In genomic region chr10:102118867-102119266, GRCh38 we compare ENCODE assay signal across 8 cellular contexts. TPM values are rescaled to one million over a fixed set of nuclear protein-coding genes. Genes with fewer than 3 reads are reported as not detected.
A peak's percentile ranks its signal among the peaks of the same experiment; 100 is the strongest.
DNase-seq lines count a peak whose midpoint lies in the region; ATAC-seq, FAIRE-seq and TF ChIP-seq lines count a peak whose summit lies in the region.

No MANE protein-coding gene starts in this region.

- no peaks in the 10 kb centered on the region for H3K36me3 ChIP-seq in HepG2 (replicated peaks in 1 of 2; ENCODE audit: control insufficient read depth in 1 of 2, insufficient read depth in 2 of 2, low read length in 2 of 2)

- in situ Hi-C loops in HepG2 (cut with HindIII; ENCODE audit: extremely low pct_ligation_motif_present, low pct_unique_long_range_greater_than_20kb): no loop called here
- in situ Hi-C loops in ACHN (cut with HindIII; ENCODE audit: low pct_ligation_motif_present, low pct_unique_long_range_greater_than_20kb, low sequenced_read_pairs): no loop called here

- TF ChIP-seq EP300 in HepG2 (IDR thresholded peaks at IDR 0.05; ENCODE audit: low read depth in 2 of 2, low read length in 2 of 2) (no peak), HepG2 (CRISPR knock-in tag; IDR thresholded peaks at IDR 0.05; ENCODE audit: borderline replicate concordance) (no peak)

- no peak overlapping the region for H3K27ac ChIP-seq in HepG2 (ENCODE audit: extremely low read length, insufficient read depth, low read length)
- H3K27ac ChIP-seq in temporal lobe (ENCODE audit: low read depth, low read length): peak overlapping the region; percentile 88

- H3K36me3 Mint-ChIP-seq in MCF 10A (ENCODE audit: insufficient read depth, unreplicated experiment): no peaks in the 10 kb centered on the region

- no peaks in the 10 kb centered on the region for H3K27me3 Mint-ChIP-seq in MCF 10A (ENCODE audit: insufficient read depth, unreplicated experiment)

- H3K27ac Mint-ChIP-seq in MCF 10A (ENCODE audit: low read depth, unreplicated experiment): peak overlapping the region; percentile 86

- H3K4me3 ChIP-seq in HepG2 (replicated peaks in 1 of 3; ENCODE audit: insufficient read depth in 1 of 3, low read depth in 2 of 3, low read length in 3 of 3): peak overlapping the region in 1 of 3 experiments; percentile 84; a peak in 3 of 6 replicates

- 80% methylated on average over 2 of the region's 6 CpGs for WGBS in HepG2 (ENCODE audit: low lambda C conversion rate)

- TF ChIP-seq RAD21 in HepG2 (CRISPR knock-in tag; IDR thresholded peaks at IDR 0.05): no peak

- peak overlapping the region; percentile 51; the same call in 1 of the 2 replicates for H3K9ac ChIP-seq in HepG2 (ENCODE audit: insufficient read depth, low read depth, low read length)

- no peak for TF ChIP-seq CTCF in MCF 10A (IDR thresholded peaks at IDR 0.05; ENCODE audit: unreplicated experiment)
- TF ChIP-seq CTCF in HepG2 (CRISPR knock-in tag; IDR thresholded peaks at IDR 0.05): no peak

- no peak overlapping the region for H2AFZ ChIP-seq in HepG2 (ENCODE audit: low read length)

- H3K4me1 Mint-ChIP-seq in MCF 10A (ENCODE audit: insufficient read depth, unreplicated experiment): peaks cover 48% of the 10 kb centered on the region

- peak; percentile 37 for DNase-seq in EL
- peak; percentile 31 for DNase-seq in MV-4-11 (lab: John Stamatoyannopoulos, UW)
- no peak for DNase-seq in MCF 10A (ENCODE audit: unreplicated experiment)
- DNase-seq in HepG2 (ENCODE audit: low spot score): no peak
- DNase-seq in ACHN: no peak
- DNase-seq in COLO829 (ENCODE audit: low spot score): no peak

- H3K27me3 ChIP-seq in HepG2 (ENCODE audit: control insufficient read depth in 1 of 2, insufficient read depth in 2 of 2, low read length in 2 of 2): peaks cover 0 to 7% of the 10 kb centered on the region in 2 experiments; a peak in 2 of 5 replicates

- no peak for TF ChIP-seq POLR2A in HepG2 (IDR thresholded peaks at IDR 0.05; ENCODE audit: insufficient read depth in 1 of 2, low read depth in 2 of 2, low read length in 2 of 2)

- POLR2A ChIA-PET in MCF 10A (lab: Yijun Ruan, JAX): interaction anchor here (0.6 to 1.8 kb wide), 10 partner anchors 9 to 526 kb away, joined by 3 to 9 read pairs (median 6); partner anchors contain the start of genes ARMH3, HPS6, NFKB2 and NOLC1
- POLR2A ChIA-PET in HepG2 (lab: Yijun Ruan, JAX): interaction anchor here (0.7 to 1.4 kb wide), 5 partner anchors 9 to 63 kb away, joined by 3 to 5 read pairs (median 3); partner anchors contain the start of genes ARMH3 and NOLC1

- no TSS peak for BruUV-seq in MCF 10A (replicated peaks; lab: Mats Ljungman, UMichigan)
- BruUV-seq in HepG2 (replicated peaks; lab: Mats Ljungman, UMichigan): TSS peak; percentile 35

- H3K9me3 Mint-ChIP-seq in MCF 10A (ENCODE audit: unreplicated experiment): no peaks in the 10 kb centered on the region

- intact Hi-C loops in MCF 10A (cut with micrococcal nuclease) (no loop called here), HepG2 (cut with micrococcal nuclease; ENCODE audit: unreplicated experiment) (loop anchor here (5.0 kb wide), 1 partner anchor 52 kb away; the partner anchor contains the start of gene HPS6)

- no peaks in the 10 kb centered on the region for H3K9me3 ChIP-seq in HepG2 (ENCODE audit: low read length)

- ATAC-seq in HepG2 (no peak), HG02642 (IDR thresholded peaks at IDR 0.05; ENCODE audit: poor library complexity, unreplicated experiment) (no peak)

- H3K4me2 ChIP-seq in HepG2 (ENCODE audit: low read depth, low read length): peak overlapping the region; percentile 96

- H3K4me1 ChIP-seq in HepG2 (ENCODE audit: insufficient read depth, low read length): peaks cover 69% of the 10 kb centered on the region

- no peaks in the 10 kb centered on the region for H4K20me1 ChIP-seq in HepG2 (ENCODE audit: insufficient read depth, low read length)

- peaks cover 5% of the 10 kb centered on the region for H3K79me2 ChIP-seq in HepG2 (ENCODE audit: insufficient read depth, low read length)

- H3K4me3 Mint-ChIP-seq in MCF 10A (ENCODE audit: unreplicated experiment): peak overlapping the region; percentile 93

- no peak for FAIRE-seq in HepG2 (lab: Jason Lieb, UNC)

- CTCF ChIA-PET in MCF 10A (lab: Yijun Ruan, JAX) (interaction anchor here (0.9 to 1.6 kb wide), 2 partner anchors 9 to 46 kb away, joined by 8 to 9 read pairs; no protein-coding TSS in a partner anchor), HepG2 (lab: Yijun Ruan, JAX; ENCODE audit: low intra/inter-chr PET ratio, low total read pairs) (no interaction called here)

RNA-seq across cellular contexts. Expression of gene LDB1, which starts 1.3 kb away (rescaled TPM):
- total RNA-seq in MCF 10A (2022) (28.9 and 31.7 TPM in 2 replicates), HepG2 (2016; rRNA removed; fragmentation: Illumina TruSeq; extraction: Trizol) (13.2 and 17.2 TPM in 2 replicates), temporal lobe (50.2 TPM)
- 2.0 and 2.5 TPM in 2 replicates for total RNA-seq in HepG2 (2016; cell fraction: cytosol; rRNA removed; fragmentation: Illumina TruSeq; extraction: Trizol; ENCODE audit: low read depth)
- total RNA-seq in HepG2 (2016; cell fraction: insoluble cytoplasmic fraction; rRNA removed; fragmentation: Illumina TruSeq; extraction: Trizol): 10.9 and 17.8 TPM in 2 replicates
- total RNA-seq in HepG2 (2016; cell fraction: membrane; rRNA removed; fragmentation: Illumina TruSeq; extraction: Trizol): 7.2 and 8.2 TPM in 2 replicates
- 16.0 and 18.2 TPM in 2 replicates for total RNA-seq in HepG2 (2016; cell fraction: nucleus; rRNA removed; fragmentation: Illumina TruSeq; extraction: Trizol)
- 45.5 and 52.2 TPM in 2 replicates for polyA plus RNA-seq in HepG2 (2011; rRNA removed)
- polyA plus RNA-seq in HepG2 (2011; cell fraction: cytosol; rRNA removed): 23.6 and 27.6 TPM in 2 replicates
- 182 and 199 TPM in 2 replicates for polyA plus RNA-seq in HepG2 (2011; cell fraction: nucleus; rRNA removed)
- 20.4 and 24.8 TPM in 2 replicates for polyA plus RNA-seq in HepG2 (2012)
- polyA plus RNA-seq in HepG2 (2016; cell fraction: cytosol; fragmentation: Illumina TruSeq; extraction: Trizol; ENCODE audit: low read depth): 2.1 and 2.6 TPM in 2 replicates
- 15.0 and 17.5 TPM in 2 replicates for polyA plus RNA-seq in HepG2 (2016; cell fraction: insoluble cytoplasmic fraction; fragmentation: Illumina TruSeq; extraction: Trizol; ENCODE audit: low read depth)
- polyA plus RNA-seq in HepG2 (2016; cell fraction: membrane; fragmentation: Illumina TruSeq; extraction: Trizol; ENCODE audit: low read depth): 5.5 and 5.8 TPM in 2 replicates
- 49.4 and 52.8 TPM in 2 replicates for polyA plus RNA-seq in HepG2 (2016; cell fraction: nucleus; fragmentation: Illumina TruSeq; extraction: Trizol; ENCODE audit: insufficient read depth, low read depth)
- 61.4 and 104 TPM in 2 replicates for polyA minus RNA-seq in HepG2 (2011; rRNA and poly(A)+ RNA removed; ENCODE audit: low replicate concordance)
- polyA minus RNA-seq in HepG2 (2011; cell fraction: cytosol; rRNA and poly(A)+ RNA removed): 17.4 and 19.1 TPM in 2 replicates
- polyA minus RNA-seq in HepG2 (2011; cell fraction: nucleus; rRNA and poly(A)+ RNA removed): 34.2 and 39.5 TPM in 2 replicates

RNA-seq across cellular contexts. Expression of gene PPRC1, which starts 14.0 kb away (rescaled TPM):
- 50.4 and 68.2 TPM in 2 replicates for total RNA-seq in MCF 10A (2022)
- 19.0 and 24.2 TPM in 2 replicates for total RNA-seq in HepG2 (2016; rRNA removed; fragmentation: Illumina TruSeq; extraction: Trizol)
- total RNA-seq in HepG2 (2016; cell fraction: cytosol; rRNA removed; fragmentation: Illumina TruSeq; extraction: Trizol; ENCODE audit: low read depth): 7.2 and 10.9 TPM in 2 replicates
- 16.2 and 25.6 TPM in 2 replicates for total RNA-seq in HepG2 (2016; cell fraction: insoluble cytoplasmic fraction; rRNA removed; fragmentation: Illumina TruSeq; extraction: Trizol)
- 10.3 and 12.7 TPM in 2 replicates for total RNA-seq in HepG2 (2016; cell fraction: membrane; rRNA removed; fragmentation: Illumina TruSeq; extraction: Trizol)
- total RNA-seq in HepG2 (2016; cell fraction: nucleus; rRNA removed; fragmentation: Illumina TruSeq; extraction: Trizol): 31.9 and 36.2 TPM in 2 replicates
- polyA plus RNA-seq in HepG2 (2011; rRNA removed): 18.7 and 21.3 TPM in 2 replicates
- polyA plus RNA-seq in HepG2 (2011; cell fraction: cytosol; rRNA removed): 7.1 and 7.2 TPM in 2 replicates
- polyA plus RNA-seq in HepG2 (2011; cell fraction: nucleus; rRNA removed): 57.6 and 66.0 TPM in 2 replicates
- 21.1 and 29.8 TPM in 2 replicates for polyA plus RNA-seq in HepG2 (2012)
- 2.5 and 2.9 TPM in 2 replicates for polyA plus RNA-seq in HepG2 (2016; cell fraction: cytosol; fragmentation: Illumina TruSeq; extraction: Trizol; ENCODE audit: low read depth)
- polyA plus RNA-seq in HepG2 (2016; cell fraction: insoluble cytoplasmic fraction; fragmentation: Illumina TruSeq; extraction: Trizol; ENCODE audit: low read depth): 21.7 and 29.6 TPM in 2 replicates
- polyA plus RNA-seq in HepG2 (2016; cell fraction: membrane; fragmentation: Illumina TruSeq; extraction: Trizol; ENCODE audit: low read depth): 4.7 and 6.5 TPM in 2 replicates
- polyA plus RNA-seq in HepG2 (2016; cell fraction: nucleus; fragmentation: Illumina TruSeq; extraction: Trizol; ENCODE audit: insufficient read depth, low read depth): 102 and 107 TPM in 2 replicates
- 68.7 and 95.3 TPM in 2 replicates for polyA minus RNA-seq in HepG2 (2011; rRNA and poly(A)+ RNA removed; ENCODE audit: low replicate concordance)
- polyA minus RNA-seq in HepG2 (2011; cell fraction: cytosol; rRNA and poly(A)+ RNA removed): 12.3 and 14.3 TPM in 2 replicates
- 42.9 and 47.7 TPM in 2 replicates for polyA minus RNA-seq in HepG2 (2011; cell fraction: nucleus; rRNA and poly(A)+ RNA removed)
- 8.4 TPM for total RNA-seq in temporal lobe

RNA-seq across cellular contexts. Expression of gene NOLC1, which starts 33.3 kb away (rescaled TPM):
- total RNA-seq in MCF 10A (2022) (122 and 168 TPM in 2 replicates), HepG2 (2016; rRNA removed; fragmentation: Illumina TruSeq; extraction: Trizol) (81.0 and 102 TPM in 2 replicates), temporal lobe (33.4 TPM)
- 17.2 and 19.9 TPM in 2 replicates for total RNA-seq in HepG2 (2016; cell fraction: cytosol; rRNA removed; fragmentation: Illumina TruSeq; extraction: Trizol; ENCODE audit: low read depth)
- total RNA-seq in HepG2 (2016; cell fraction: insoluble cytoplasmic fraction; rRNA removed; fragmentation: Illumina TruSeq; extraction: Trizol): 80.9 and 91.8 TPM in 2 replicates
- total RNA-seq in HepG2 (2016; cell fraction: membrane; rRNA removed; fragmentation: Illumina TruSeq; extraction: Trizol): 26.9 and 30.0 TPM in 2 replicates
- 53.2 and 53.8 TPM in 2 replicates for total RNA-seq in HepG2 (2016; cell fraction: nucleus; rRNA removed; fragmentation: Illumina TruSeq; extraction: Trizol)
- polyA plus RNA-seq in HepG2 (2011; rRNA removed): 47.9 and 50.6 TPM in 2 replicates
- polyA plus RNA-seq in HepG2 (2011; cell fraction: cytosol; rRNA removed): 40.3 and 62.0 TPM in 2 replicates
- 33.5 and 37.8 TPM in 2 replicates for polyA plus RNA-seq in HepG2 (2011; cell fraction: nucleus; rRNA removed)
- polyA plus RNA-seq in HepG2 (2012): 54.4 and 57.6 TPM in 2 replicates
- 9.9 and 10.0 TPM in 2 replicates for polyA plus RNA-seq in HepG2 (2016; cell fraction: cytosol; fragmentation: Illumina TruSeq; extraction: Trizol; ENCODE audit: low read depth)
- 121 and 139 TPM in 2 replicates for polyA plus RNA-seq in HepG2 (2016; cell fraction: insoluble cytoplasmic fraction; fragmentation: Illumina TruSeq; extraction: Trizol; ENCODE audit: low read depth)
- 22.5 and 24.8 TPM in 2 replicates for polyA plus RNA-seq in HepG2 (2016; cell fraction: membrane; fragmentation: Illumina TruSeq; extraction: Trizol; ENCODE audit: low read depth)
- polyA plus RNA-seq in HepG2 (2016; cell fraction: nucleus; fragmentation: Illumina TruSeq; extraction: Trizol; ENCODE audit: insufficient read depth, low read depth): 109 and 124 TPM in 2 replicates
- 29.3 and 125 TPM in 2 replicates for polyA minus RNA-seq in HepG2 (2011; rRNA and poly(A)+ RNA removed; ENCODE audit: low replicate concordance)
- 38.1 and 41.4 TPM in 2 replicates for polyA minus RNA-seq in HepG2 (2011; cell fraction: cytosol; rRNA and poly(A)+ RNA removed)
- polyA minus RNA-seq in HepG2 (2011; cell fraction: nucleus; rRNA and poly(A)+ RNA removed): 17.3 and 24.7 TPM in 2 replicates

RNA-seq across cellular contexts. Expression of gene HPS6, which starts 53.7 kb away (rescaled TPM):
- 15.0 and 16.6 TPM in 2 replicates for total RNA-seq in MCF 10A (2022)
- 14.9 and 15.1 TPM in 2 replicates for total RNA-seq in HepG2 (2016; rRNA removed; fragmentation: Illumina TruSeq; extraction: Trizol)
- total RNA-seq in HepG2 (2016; cell fraction: cytosol; rRNA removed; fragmentation: Illumina TruSeq; extraction: Trizol; ENCODE audit: low read depth): 1.0 and 1.9 TPM in 2 replicates
- total RNA-seq in HepG2 (2016; cell fraction: insoluble cytoplasmic fraction; rRNA removed; fragmentation: Illumina TruSeq; extraction: Trizol): 14.4 and 15.1 TPM in 2 replicates
- total RNA-seq in HepG2 (2016; cell fraction: membrane; rRNA removed; fragmentation: Illumina TruSeq; extraction: Trizol): 3.8 and 4.1 TPM in 2 replicates
- total RNA-seq in HepG2 (2016; cell fraction: nucleus; rRNA removed; fragmentation: Illumina TruSeq; extraction: Trizol): 7.6 and 8.1 TPM in 2 replicates
- 2.9 and 4.2 TPM in 2 replicates for polyA plus RNA-seq in HepG2 (2011; rRNA removed)
- 3.7 and 4.1 TPM in 2 replicates for polyA plus RNA-seq in HepG2 (2011; cell fraction: cytosol; rRNA removed)
- 3.6 TPM in 2 replicates for polyA plus RNA-seq in HepG2 (2011; cell fraction: nucleus; rRNA removed)
- polyA plus RNA-seq in HepG2 (2012): 4.0 and 4.1 TPM in 2 replicates
- polyA plus RNA-seq in HepG2 (2016; cell fraction: cytosol; fragmentation: Illumina TruSeq; extraction: Trizol; ENCODE audit: low read depth): 0.47 and 0.53 TPM in 2 replicates
- 9.3 and 10.5 TPM in 2 replicates for polyA plus RNA-seq in HepG2 (2016; cell fraction: insoluble cytoplasmic fraction; fragmentation: Illumina TruSeq; extraction: Trizol; ENCODE audit: low read depth)
- 0.76 and 1.3 TPM in 2 replicates for polyA plus RNA-seq in HepG2 (2016; cell fraction: membrane; fragmentation: Illumina TruSeq; extraction: Trizol; ENCODE audit: low read depth)
- 5.4 and 6.0 TPM in 2 replicates for polyA plus RNA-seq in HepG2 (2016; cell fraction: nucleus; fragmentation: Illumina TruSeq; extraction: Trizol; ENCODE audit: insufficient read depth, low read depth)
- polyA minus RNA-seq in HepG2 (2011; rRNA and poly(A)+ RNA removed; ENCODE audit: low replicate concordance): 14.1 and 24.9 TPM in 2 replicates
- polyA minus RNA-seq in HepG2 (2011; cell fraction: cytosol; rRNA and poly(A)+ RNA removed): 5.7 and 6.4 TPM in 2 replicates
- polyA minus RNA-seq in HepG2 (2011; cell fraction: nucleus; rRNA and poly(A)+ RNA removed): 7.0 and 7.1 TPM in 2 replicates
- 14.8 TPM for total RNA-seq in temporal lobe

Comparison
In these comparisons a context has a peak if more than half of its experiments do, and no peak if none do; other contexts are left out.
1. DNase-seq: peak in EL (single experiment) and MV-4-11 (single experiment); none in MCF 10A (single experiment), HepG2 (single experiment), ACHN (single experiment) and COLO829 (single experiment).